ENCODE assay signal across 8 cellular contexts in genomic region chr3:108091498-108092259, GRCh38. TPM values are rescaled to one million over a fixed set of nuclear protein-coding genes. Genes with fewer than 3 reads are reported as not detected.
DNase-seq lines count a peak whose midpoint lies in the region; ATAC-seq and TF ChIP-seq lines count a peak whose summit lies in the region.

No MANE protein-coding gene starts in this region.

- H3K4me3 Mint-ChIP-seq in WTC11 (peak overlapping the region; percentile 85), mesothelial cell of epicardium (peak overlapping the region; percentile 79)

- H3K36me3 Mint-ChIP-seq in WTC11 (no peaks in the 10 kb centered on the region), mesothelial cell of epicardium (no peaks in the 10 kb centered on the region)

- TF ChIP-seq CTCF in BE2C (IDR thresholded peaks at IDR 0.05; ENCODE audit: low read depth, low read length): no peak
- no peak for TF ChIP-seq CTCF in WTC11 (IDR thresholded peaks at IDR 0.05)
- no peak for TF ChIP-seq CTCF in coronary artery (IDR thresholded peaks at IDR 0.05)
- TF ChIP-seq CTCF in mesothelial cell of epicardium (IDR thresholded peaks at IDR 0.05; ENCODE audit: unreplicated experiment): no peak
- no peak for TF ChIP-seq CTCF in thyroid gland (IDR thresholded peaks at IDR 0.05)

- ATAC-seq in HG02798 (IDR thresholded peaks at IDR 0.05; ENCODE audit: poor library complexity, unreplicated experiment): peak; percentile 11
- peak; percentile 14 for ATAC-seq in WTC11

- H3K27me3 Mint-ChIP-seq in WTC11 (ENCODE audit: low read depth) (peaks cover 36% of the 10 kb centered on the region), mesothelial cell of epicardium (ENCODE audit: low read depth) (peaks cover 14% of the 10 kb centered on the region)

- H3K27me3 ChIP-seq in BE2C (no peaks in the 10 kb centered on the region), thyroid gland (no peaks in the 10 kb centered on the region)

- peak; percentile 12 for DNase-seq in BE2C
- peak; percentile 25 for DNase-seq in WTC11 (ENCODE audit: low spot score)
- peak; percentile 76 for DNase-seq in coronary artery (ENCODE audit: low spot score)
- DNase-seq in mesothelial cell of epicardium (ENCODE audit: low spot score in 2 of 2, unreplicated experiment in 2 of 2): no peak
- peak; percentile 14 to 29 for DNase-seq in thyroid gland
- no peak for DNase-seq in mucosa of gallbladder (ENCODE audit: low spot score)
- no peak for DNase-seq in NCI-H2196 (lab: John Stamatoyannopoulos, UW; ENCODE audit: unreplicated experiment)

- H3K36me3 ChIP-seq in BE2C (no peaks in the 10 kb centered on the region), thyroid gland (no peaks in the 10 kb centered on the region)

- CTCF ChIA-PET in WTC11 (lab: Charles Lee): interaction anchor here (0.8 to 1.6 kb wide), 3 partner anchors 23 to 386 kb away, joined by 3 to 4 read pairs (median 3); no protein-coding TSS in a partner anchor

- 30 to 36% methylated on average over 33 to 42 of the region's 42 CpGs for WGBS in thyroid gland, 2 donors

- H3K9me3 ChIP-seq in BE2C (no peaks in the 10 kb centered on the region), thyroid gland (no peaks in the 10 kb centered on the region)

- H3K4me3 ChIP-seq in BE2C (ENCODE audit: low read depth, low read length) (peak overlapping the region; percentile 49), coronary artery (peak overlapping the region; percentile 91), thyroid gland (replicated peaks in 1 of 3) (peak overlapping the region; percentile 56 to 91 (median 89))

- H3K27ac ChIP-seq in coronary artery (peak overlapping the region; percentile 93 to 94), thyroid gland (peak overlapping the region; percentile 55 to 91 (median 80))

- peaks cover 9% of the 10 kb centered on the region; the same call in 1 of the 2 replicates for H3K4me1 Mint-ChIP-seq in WTC11
- H3K4me1 Mint-ChIP-seq in mesothelial cell of epicardium: peaks cover 40% of the 10 kb centered on the region

- H3K4me1 ChIP-seq in BE2C (peaks cover 12% of the 10 kb centered on the region; the same call in 1 of the 2 replicates), thyroid gland (peaks cover 19 to 27% of the 10 kb centered on the region in 2 donors)

- intact Hi-C loops in thyroid gland (cut with DNase I): no loop called here

- POLR2A ChIA-PET in WTC11 (lab: Charles Lee): interaction anchor here (0.6 kb wide), 1 partner anchor 17 kb away, joined by 3 read pairs; no protein-coding TSS in a partner anchor

- no peaks in the 10 kb centered on the region; the same call in 1 of the 2 replicates for H3K9me3 Mint-ChIP-seq in WTC11
- H3K9me3 Mint-ChIP-seq in mesothelial cell of epicardium: peaks cover 4% of the 10 kb centered on the region

- H3K27ac Mint-ChIP-seq in WTC11 (peak overlapping the region; percentile 88; the same call in 1 of the 2 replicates), mesothelial cell of epicardium (peak overlapping the region; percentile 93)

- no peak for TF ChIP-seq POLR2A in thyroid gland (IDR thresholded peaks at IDR 0.05)

TF ChIP-seq in WTC11, 78 proteins besides CTCF, POLR2A, EP300 and RAD21:
- TF ChIP-seq ZNF138 (CRISPR knock-in tag; conservative IDR thresholded peaks at IDR 0.05) (0 out of 2 replicates have a peak, but pooled peaks have one; percentile 27), ZNF263 (CRISPR knock-in tag; IDR thresholded peaks at IDR 0.05; ENCODE audit: low read depth) (no peak), AFF4 (CRISPR knock-in tag; IDR thresholded peaks at IDR 0.05; ENCODE audit: borderline replicate concordance) (0 out of 2 replicates have a peak, but pooled peaks have one; percentile 77), FOXK1 (CRISPR knock-in tag; IDR thresholded peaks at IDR 0.05) (no peak), FOXP1 (CRISPR knock-in tag; IDR thresholded peaks at IDR 0.05; ENCODE audit: borderline replicate concordance) (peak; percentile 64; the same call in 1 of the 2 replicates), ZNF416 (CRISPR knock-in tag; IDR thresholded peaks at IDR 0.05) (peak; percentile 8; the same call in 1 of the 2 replicates), MYBL2 (CRISPR knock-in tag; IDR thresholded peaks at IDR 0.05) (no peak; the same call in 1 of the 2 replicates), ZNF396 (CRISPR knock-in tag; IDR thresholded peaks at IDR 0.05; ENCODE audit: borderline replicate concordance) (peak; percentile 44; the same call in 1 of the 2 replicates)
- TF ChIP-seq, protein P1, sequence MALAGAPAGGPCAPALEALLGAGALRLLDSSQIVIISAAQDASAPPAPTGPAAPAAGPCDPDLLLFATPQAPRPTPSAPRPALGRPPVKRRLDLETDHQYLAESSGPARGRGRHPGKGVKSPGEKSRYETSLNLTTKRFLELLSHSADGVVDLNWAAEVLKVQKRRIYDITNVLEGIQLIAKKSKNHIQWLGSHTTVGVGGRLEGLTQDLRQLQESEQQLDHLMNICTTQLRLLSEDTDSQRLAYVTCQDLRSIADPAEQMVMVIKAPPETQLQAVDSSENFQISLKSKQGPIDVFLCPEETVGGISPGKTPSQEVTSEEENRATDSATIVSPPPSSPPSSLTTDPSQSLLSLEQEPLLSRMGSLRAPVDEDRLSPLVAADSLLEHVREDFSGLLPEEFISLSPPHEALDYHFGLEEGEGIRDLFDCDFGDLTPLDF (CRISPR knock-in tag; IDR thresholded peaks at IDR 0.05): no peak
- TF ChIP-seq, protein P2, sequence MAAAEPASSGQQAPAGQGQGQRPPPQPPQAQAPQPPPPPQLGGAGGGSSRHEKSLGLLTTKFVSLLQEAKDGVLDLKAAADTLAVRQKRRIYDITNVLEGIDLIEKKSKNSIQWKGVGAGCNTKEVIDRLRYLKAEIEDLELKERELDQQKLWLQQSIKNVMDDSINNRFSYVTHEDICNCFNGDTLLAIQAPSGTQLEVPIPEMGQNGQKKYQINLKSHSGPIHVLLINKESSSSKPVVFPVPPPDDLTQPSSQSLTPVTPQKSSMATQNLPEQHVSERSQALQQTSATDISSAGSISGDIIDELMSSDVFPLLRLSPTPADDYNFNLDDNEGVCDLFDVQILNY (CRISPR knock-in tag; IDR thresholded peaks at IDR 0.05): no peak
- TF ChIP-seq, protein P3, sequence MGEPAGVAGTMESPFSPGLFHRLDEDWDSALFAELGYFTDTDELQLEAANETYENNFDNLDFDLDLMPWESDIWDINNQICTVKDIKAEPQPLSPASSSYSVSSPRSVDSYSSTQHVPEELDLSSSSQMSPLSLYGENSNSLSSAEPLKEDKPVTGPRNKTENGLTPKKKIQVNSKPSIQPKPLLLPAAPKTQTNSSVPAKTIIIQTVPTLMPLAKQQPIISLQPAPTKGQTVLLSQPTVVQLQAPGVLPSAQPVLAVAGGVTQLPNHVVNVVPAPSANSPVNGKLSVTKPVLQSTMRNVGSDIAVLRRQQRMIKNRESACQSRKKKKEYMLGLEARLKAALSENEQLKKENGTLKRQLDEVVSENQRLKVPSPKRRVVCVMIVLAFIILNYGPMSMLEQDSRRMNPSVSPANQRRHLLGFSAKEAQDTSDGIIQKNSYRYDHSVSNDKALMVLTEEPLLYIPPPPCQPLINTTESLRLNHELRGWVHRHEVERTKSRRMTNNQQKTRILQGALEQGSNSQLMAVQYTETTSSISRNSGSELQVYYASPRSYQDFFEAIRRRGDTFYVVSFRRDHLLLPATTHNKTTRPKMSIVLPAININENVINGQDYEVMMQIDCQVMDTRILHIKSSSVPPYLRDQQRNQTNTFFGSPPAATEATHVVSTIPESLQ (CRISPR knock-in tag; IDR thresholded peaks at IDR 0.05): no peak

RNA-seq across cellular contexts. Expression of gene CD47, which starts 0.8 kb away (rescaled TPM):
- polyA plus RNA-seq in BE2C (2012; ENCODE audit: insufficient read depth, insufficient read length, low read depth): 36.3 TPM
- total RNA-seq in WTC11 (2021) (16.3 to 22.7 TPM (median 22.6 TPM) in 3 replicates), mesothelial cell of epicardium (174 to 178 TPM (median 176 TPM) in 3 replicates), thyroid gland (100 to 1,000 TPM; 146 to 167 (median 160) TPM), mucosa of gallbladder (96.4 TPM)

Comparison
In these comparisons a context has a peak if more than half of its experiments do, and no peak if none do; other contexts are left out.
1. DNase-seq: peak in BE2C (single experiment), WTC11 (single experiment), coronary artery (single experiment) and thyroid gland (2 of 2); none in mesothelial cell of epicardium (0 of 2), mucosa of gallbladder (single experiment) and NCI-H2196 (single experiment).
2. Peak in every context shown above with its lines, with median percentiles within 50 percentile points of each other: H3K4me3 ChIP-seq.